8 cellular contexts compared by ENCODE assay signal in the genomic region with DNA sequence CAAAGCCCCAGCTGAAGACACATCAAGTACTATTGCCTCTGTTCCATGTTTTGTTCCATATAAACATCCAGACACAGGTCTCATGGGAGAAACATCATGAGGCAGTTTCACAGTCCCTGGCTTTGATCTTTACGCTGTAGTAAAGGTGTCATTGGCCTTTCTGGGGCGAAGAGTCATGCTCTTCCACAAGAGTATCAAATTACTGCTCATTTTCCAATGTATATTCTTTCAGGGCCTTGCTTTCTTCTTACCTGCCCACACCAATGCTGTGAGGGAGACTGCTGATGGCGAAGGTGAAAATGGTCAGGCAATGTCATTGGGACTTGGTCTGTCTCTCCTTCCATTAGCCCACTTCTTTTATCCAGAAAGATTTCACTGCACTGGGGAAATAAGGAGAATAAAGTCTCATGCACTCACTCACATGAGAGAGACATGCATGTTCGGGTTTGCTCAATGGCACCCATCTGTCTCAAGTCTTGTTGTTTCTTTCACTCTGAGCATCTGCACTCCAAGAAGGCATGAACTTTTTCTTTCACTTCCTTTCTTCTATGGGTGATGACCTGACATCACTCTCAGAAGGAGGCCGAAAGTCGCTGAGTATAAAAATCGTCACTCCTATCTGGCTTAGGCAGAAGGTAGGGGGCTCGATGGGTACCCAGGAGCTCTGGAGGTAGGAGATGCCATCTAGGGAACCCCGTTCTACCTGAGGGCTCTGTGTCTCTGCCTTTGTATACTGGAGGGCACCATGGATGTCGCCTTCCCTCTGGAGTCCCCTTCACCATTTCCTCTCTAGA. TPM values are rescaled to one million over a fixed set of nuclear protein-coding genes. Genes with fewer than 3 reads are reported as not detected.
DNase-seq lines count a peak whose midpoint lies in the region; ATAC-seq and TF ChIP-seq lines count a peak whose summit lies in the region.

No MANE protein-coding gene starts in this region.

- H3K4me1 Mint-ChIP-seq in type B pancreatic cell (ENCODE audit: unreplicated experiment) = peaks cover 38% of the 10 kb centered on the region

- H3K9ac ChIP-seq in liver (ENCODE audit: low read depth in 1 of 2, low read length in 2 of 2) = peak overlapping the region in 1 of 2 donors; percentile 83

- no peaks in the 10 kb centered on the region for H3K27me3 ChIP-seq in heart left ventricle
- no peaks in the 10 kb centered on the region for H3K27me3 ChIP-seq in liver (ENCODE audit: control insufficient read depth in 4 of 4, insufficient read depth in 4 of 4, low read length in 3 of 4)

- TF ChIP-seq CTCF in heart left ventricle (IDR thresholded peaks at IDR 0.05) (no peak), liver (IDR thresholded peaks at IDR 0.05; ENCODE audit: low read depth, low read length, missing input control) (no peak), type B pancreatic cell (conservative IDR thresholded peaks at IDR 0.05) (no peak)

- H3K36me3 Mint-ChIP-seq in type B pancreatic cell = no peaks in the 10 kb centered on the region

- TF ChIP-seq POLR2A in heart left ventricle (IDR thresholded peaks at IDR 0.05) = no peak

- TF ChIP-seq RAD21 in liver (IDR thresholded peaks at IDR 0.05) = no peak

- peaks cover 0 to 2% (median 0%) of the 10 kb centered on the region in 9 donors for H3K36me3 ChIP-seq in heart left ventricle
- H3K36me3 ChIP-seq in liver (ENCODE audit: control insufficient read depth in 4 of 4, insufficient read depth in 3 of 4, low read depth in 1 of 4, low read length in 3 of 4) = no peaks in the 10 kb centered on the region

- H3K4me3 Mint-ChIP-seq in type B pancreatic cell = peak overlapping the region; percentile 74

- H3K4me3 ChIP-seq in heart left ventricle (peak overlapping the region; percentile 18 to 93 (median 75)), liver (ENCODE audit: low read depth in 1 of 3, low read length in 3 of 3) (peak overlapping the region; percentile 52 to 81 (median 80))

- H3K27ac ChIP-seq in heart left ventricle = peak overlapping the region; percentile 75 to 98 (median 95)
- H3K27ac ChIP-seq in liver (ENCODE audit: low read depth in 1 of 2, low read length in 2 of 2) = peak overlapping the region; percentile 88 to 90

- 84 to 90% (median 88%) methylated on average over 10 of the region's 10 CpGs for WGBS in heart left ventricle, 4 donors
- 89% methylated on average over 10 of the region's 10 CpGs for WGBS in liver

- H3K27ac Mint-ChIP-seq in type B pancreatic cell = peak overlapping the region; percentile 72

- no peak for DNase-seq in heart left ventricle
- DNase-seq in left ventricle myocardium superior = no peak
- peak; percentile 84 for DNase-seq in SIG-M5 treated with dmso at 0.1 percent for 504 hours (lab: John Stamatoyannopoulos, UW; ENCODE audit: unreplicated experiment)
- no peak for DNase-seq in type B pancreatic cell (ENCODE audit: extremely low spot score, unreplicated experiment)
- DNase-seq in OCI-M1 (lab: John Stamatoyannopoulos, UW) = no peak
- DNase-seq in GF-D8 (lab: John Stamatoyannopoulos, UW) = no peak

- H3K27me3 Mint-ChIP-seq in type B pancreatic cell = no peaks in the 10 kb centered on the region

- ATAC-seq in heart left ventricle (peak in 3 of 4 donors; percentile 1), left ventricle myocardium superior (no peak), HG02943 (IDR thresholded peaks at IDR 0.05; ENCODE audit: low read depth, unreplicated experiment) (peak; percentile 56)

- peaks cover 4% of the 10 kb centered on the region for H3K9me3 Mint-ChIP-seq in type B pancreatic cell

- H3K4me1 ChIP-seq in heart left ventricle = peaks cover 4 to 61% (median 42%) of the 10 kb centered on the region in 12 donors
- H3K4me1 ChIP-seq in liver (ENCODE audit: control insufficient read depth in 4 of 4, insufficient read depth in 4 of 4, low read length in 3 of 4) = peaks cover 9 to 43% (median 29%) of the 10 kb centered on the region in 4 donors

- H3K9me3 ChIP-seq in heart left ventricle (peaks cover 0 to 11% (median 0%) of the 10 kb centered on the region in 12 donors), liver (ENCODE audit: control insufficient read depth in 4 of 4, low read length in 3 of 4) (no peaks in the 10 kb centered on the region)

- intact Hi-C loops in heart left ventricle (cut with DNase I) (loop anchor here in 8 of 10 donors (1.0 to 10.0 kb wide), 7 partner anchors 26 to 302 kb away; partner anchors contain the start of gene NEK9 (in 1 of the 8)), left ventricle myocardium superior (cut with micrococcal nuclease) (no loop called here)

TF ChIP-seq in liver, 16 proteins besides CTCF, POLR2A, EP300 and RAD21:
- TF ChIP-seq, protein P1, sequence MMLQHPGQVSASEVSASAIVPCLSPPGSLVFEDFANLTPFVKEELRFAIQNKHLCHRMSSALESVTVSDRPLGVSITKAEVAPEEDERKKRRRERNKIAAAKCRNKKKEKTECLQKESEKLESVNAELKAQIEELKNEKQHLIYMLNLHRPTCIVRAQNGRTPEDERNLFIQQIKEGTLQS (IDR thresholded peaks at IDR 0.05) = no peak
- TF ChIP-seq, protein P2, sequence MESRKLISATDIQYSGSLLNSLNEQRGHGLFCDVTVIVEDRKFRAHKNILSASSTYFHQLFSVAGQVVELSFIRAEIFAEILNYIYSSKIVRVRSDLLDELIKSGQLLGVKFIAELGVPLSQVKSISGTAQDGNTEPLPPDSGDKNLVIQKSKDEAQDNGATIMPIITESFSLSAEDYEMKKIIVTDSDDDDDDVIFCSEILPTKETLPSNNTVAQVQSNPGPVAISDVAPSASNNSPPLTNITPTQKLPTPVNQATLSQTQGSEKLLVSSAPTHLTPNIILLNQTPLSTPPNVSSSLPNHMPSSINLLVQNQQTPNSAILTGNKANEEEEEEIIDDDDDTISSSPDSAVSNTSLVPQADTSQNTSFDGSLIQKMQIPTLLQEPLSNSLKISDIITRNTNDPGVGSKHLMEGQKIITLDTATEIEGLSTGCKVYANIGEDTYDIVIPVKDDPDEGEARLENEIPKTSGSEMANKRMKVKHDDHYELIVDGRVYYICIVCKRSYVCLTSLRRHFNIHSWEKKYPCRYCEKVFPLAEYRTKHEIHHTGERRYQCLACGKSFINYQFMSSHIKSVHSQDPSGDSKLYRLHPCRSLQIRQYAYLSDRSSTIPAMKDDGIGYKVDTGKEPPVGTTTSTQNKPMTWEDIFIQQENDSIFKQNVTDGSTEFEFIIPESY (IDR thresholded peaks at IDR 0.05) = no peak
- TF ChIP-seq GABPA (IDR thresholded peaks at IDR 0.05 in 1 of 2, conservative IDR thresholded peaks at IDR 0.05 in 1 of 2) = no peak
- TF ChIP-seq HNF4G (IDR thresholded peaks at IDR 0.05) = no peak
- TF ChIP-seq, protein P3, sequence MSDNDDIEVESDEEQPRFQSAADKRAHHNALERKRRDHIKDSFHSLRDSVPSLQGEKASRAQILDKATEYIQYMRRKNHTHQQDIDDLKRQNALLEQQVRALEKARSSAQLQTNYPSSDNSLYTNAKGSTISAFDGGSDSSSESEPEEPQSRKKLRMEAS (IDR thresholded peaks at IDR 0.05) = no peak
- TF ChIP-seq, protein P4, sequence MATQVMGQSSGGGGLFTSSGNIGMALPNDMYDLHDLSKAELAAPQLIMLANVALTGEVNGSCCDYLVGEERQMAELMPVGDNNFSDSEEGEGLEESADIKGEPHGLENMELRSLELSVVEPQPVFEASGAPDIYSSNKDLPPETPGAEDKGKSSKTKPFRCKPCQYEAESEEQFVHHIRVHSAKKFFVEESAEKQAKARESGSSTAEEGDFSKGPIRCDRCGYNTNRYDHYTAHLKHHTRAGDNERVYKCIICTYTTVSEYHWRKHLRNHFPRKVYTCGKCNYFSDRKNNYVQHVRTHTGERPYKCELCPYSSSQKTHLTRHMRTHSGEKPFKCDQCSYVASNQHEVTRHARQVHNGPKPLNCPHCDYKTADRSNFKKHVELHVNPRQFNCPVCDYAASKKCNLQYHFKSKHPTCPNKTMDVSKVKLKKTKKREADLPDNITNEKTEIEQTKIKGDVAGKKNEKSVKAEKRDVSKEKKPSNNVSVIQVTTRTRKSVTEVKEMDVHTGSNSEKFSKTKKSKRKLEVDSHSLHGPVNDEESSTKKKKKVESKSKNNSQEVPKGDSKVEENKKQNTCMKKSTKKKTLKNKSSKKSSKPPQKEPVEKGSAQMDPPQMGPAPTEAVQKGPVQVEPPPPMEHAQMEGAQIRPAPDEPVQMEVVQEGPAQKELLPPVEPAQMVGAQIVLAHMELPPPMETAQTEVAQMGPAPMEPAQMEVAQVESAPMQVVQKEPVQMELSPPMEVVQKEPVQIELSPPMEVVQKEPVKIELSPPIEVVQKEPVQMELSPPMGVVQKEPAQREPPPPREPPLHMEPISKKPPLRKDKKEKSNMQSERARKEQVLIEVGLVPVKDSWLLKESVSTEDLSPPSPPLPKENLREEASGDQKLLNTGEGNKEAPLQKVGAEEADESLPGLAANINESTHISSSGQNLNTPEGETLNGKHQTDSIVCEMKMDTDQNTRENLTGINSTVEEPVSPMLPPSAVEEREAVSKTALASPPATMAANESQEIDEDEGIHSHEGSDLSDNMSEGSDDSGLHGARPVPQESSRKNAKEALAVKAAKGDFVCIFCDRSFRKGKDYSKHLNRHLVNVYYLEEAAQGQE (IDR thresholded peaks at IDR 0.05) = no peak
- TF ChIP-seq YY1 (IDR thresholded peaks at IDR 0.05) = peak; percentile 45
- TF ChIP-seq JUND (IDR thresholded peaks at IDR 0.05) = no peak

RNA-seq across cellular contexts. Expression of gene JDP2, which starts 1.3 kb away (rescaled TPM):
- total RNA-seq in heart left ventricle (10 to 100 TPM; 12.2 to 72.6 (median 28.1) TPM), left ventricle myocardium superior (24.7 TPM), liver (10 to 100 TPM in 1 of 2 donors, 1 to 10 TPM in 1; 8.6 to 14.6 TPM), type B pancreatic cell (ENCODE audit: low replicate concordance) (31.3 and 78.6 TPM in 2 replicates)
- polyA plus RNA-seq in heart left ventricle (10 to 100 TPM; 14.9 to 46.0 TPM), liver (1 to 10 TPM; 2.4 to 8.8 TPM)
